33 cellular contexts compared by ENCODE assay signal in the genomic region with DNA sequence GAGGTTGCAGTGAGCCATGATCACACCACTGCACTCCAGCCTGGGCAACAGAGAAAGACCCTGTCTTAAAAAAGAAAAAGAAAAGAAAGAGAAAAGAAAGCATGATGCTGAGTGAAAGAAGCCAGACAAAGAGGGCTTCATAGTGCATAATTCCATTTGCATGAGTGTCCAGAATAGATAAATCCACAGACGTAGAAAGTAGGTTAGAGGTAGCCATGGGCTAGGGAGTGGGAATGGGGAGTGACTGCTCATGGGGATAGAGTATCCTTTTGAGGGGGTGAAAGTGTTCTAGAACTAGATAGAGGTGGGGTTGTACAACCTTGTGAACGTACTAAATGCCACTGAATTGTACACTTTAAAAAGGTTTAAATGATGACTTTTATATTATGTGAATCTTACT. TPM values are rescaled to one million over a fixed set of nuclear protein-coding genes. Genes with fewer than 3 reads are reported as not detected.
"Had no signal": no experiment of that assay in that cellular context is flagged by ENCODE, and none has a peak within 500 bp of the region (broad histone marks: within the 10 kb centered on the region; RNA-seq: fewer than 3 reads in every experiment).

No MANE protein-coding gene starts in this region.

- ATAC-seq: effector memory CD8-positive, alpha-beta T cell; esophagus mucosa; gastrocnemius medialis; left lobe of liver; naive thymus-derived CD8-positive, alpha-beta T cell; psoas muscle; right cardiac atrium; stimulated activated memory B cell treated with anti-CD40 and anti-IgM and Interleukin-4, amounts not matched to agents 10 μg/mL and 1 μg/mL and 100 μg/mL, for 72 hours; stimulated activated naive CD8-positive, alpha-beta T cell treated with anti-CD3 and anti-CD28 coated beads, Interleukin-15, Interleukin-2, amounts not matched to agents 100 U/mL and 50 U/mL, for 24 hours; upper lobe of right lung had no signal

- DNase-seq: cortex of kidney; effector memory CD8-positive, alpha-beta T cell; foreskin fibroblast; gastrocnemius medialis; head of caudate nucleus; kidney; mesenchymal stem cell; midbrain; naive thymus-derived CD8-positive, alpha-beta T cell; occipital lobe; ovary; psoas muscle; right cardiac atrium; sigmoid colon; spleen; stimulated activated CD4-positive, alpha-beta T cell treated with anti-CD3 and anti-CD28 coated beads, Interleukin-4, amount 100 ng/mL, for 4 hours; stimulated activated naive CD8-positive, alpha-beta T cell treated with anti-CD3 and anti-CD28 coated beads, Interleukin-15, Interleukin-2, amounts not matched to agents 100 U/mL and 50 U/mL, for 24 hours; substantia nigra; testis; tibial artery; upper lobe of right lung; uterus had no signal

- H3K9me3 Mint-ChIP-seq: effector memory CD8-positive, alpha-beta T cell; naive thymus-derived CD8-positive, alpha-beta T cell had no signal

- H3K27me3 ChIP-seq: gastrocnemius medialis, ovary, testis, uterus had no signal

- H3K36me3 Mint-ChIP-seq: naive thymus-derived CD8-positive, alpha-beta T cell; stimulated activated memory B cell treated with anti-CD40 and anti-IgM and Interleukin-4, amounts not matched to agents 10 μg/mL and 1 μg/mL and 100 μg/mL, for 72 hours had no signal

- H3K4me1 ChIP-seq: gastrocnemius medialis, psoas muscle, sigmoid colon, spleen, testis, tibial artery, upper lobe of right lung, uterus had no signal

- H3K27ac Mint-ChIP-seq: effector memory CD8-positive, alpha-beta T cell; naive thymus-derived CD8-positive, alpha-beta T cell; stimulated activated memory B cell treated with anti-CD40 and anti-IgM and Interleukin-4, amounts not matched to agents 10 μg/mL and 1 μg/mL and 100 μg/mL, for 72 hours had no signal

- H3K4me1 Mint-ChIP-seq: naive thymus-derived CD8-positive, alpha-beta T cell; stimulated activated memory B cell treated with anti-CD40 and anti-IgM and Interleukin-4, amounts not matched to agents 10 μg/mL and 1 μg/mL and 100 μg/mL, for 72 hours had no signal

- H3K9me3 ChIP-seq: gastrocnemius medialis, ovary, psoas muscle, sigmoid colon, spleen, testis, tibial artery, upper lobe of right lung, uterus had no signal

- H3K36me3 ChIP-seq: gastrocnemius medialis, ovary, sigmoid colon, spleen, tibial artery, upper lobe of right lung, uterus had no signal

- H3K4me3 Mint-ChIP-seq: effector memory CD8-positive, alpha-beta T cell; naive thymus-derived CD8-positive, alpha-beta T cell; stimulated activated memory B cell treated with anti-CD40 and anti-IgM and Interleukin-4, amounts not matched to agents 10 μg/mL and 1 μg/mL and 100 μg/mL, for 72 hours had no signal

- H3K4me3 ChIP-seq: gastrocnemius medialis, lung, ovary, psoas muscle, sigmoid colon, spleen, testis, tibial artery, upper lobe of right lung, uterus had no signal

- H3K27ac ChIP-seq: gastrocnemius medialis, ovary, psoas muscle, sigmoid colon, spleen, testis, tibial artery, upper lobe of right lung, uterus had no signal

RNA-seq across cellular contexts. Expression of a gene that starts 7.6 kb away (rescaled TPM):
- total RNA-seq: dermis microvascular lymphatic vessel endothelial cell; esophagus mucosa; gastrocnemius medialis; glomerular endothelial cell; kidney; left lobe of liver; liver; lung; myocyte; naive thymus-derived CD8-positive, alpha-beta T cell; occipital lobe; ovary; psoas muscle; renal cortical epithelial cell; right cardiac atrium; sigmoid colon; skeletal muscle tissue; spleen; testis; upper lobe of right lung; uterus had no signal
- polyA plus RNA-seq: liver; lung; naive thymus-derived CD8-positive, alpha-beta T cell; neural cell; ovary; psoas muscle; right cardiac atrium; sigmoid colon had no signal

RNA-seq across cellular contexts. Expression of a gene that starts 25.1 kb away (rescaled TPM):
- total RNA-seq: dermis microvascular lymphatic vessel endothelial cell; gastrocnemius medialis; glomerular endothelial cell; left lobe of liver; liver; lung; myocyte; naive thymus-derived CD8-positive, alpha-beta T cell; occipital lobe; ovary; psoas muscle; renal cortical epithelial cell; right cardiac atrium; sigmoid colon; skeletal muscle tissue; spleen; upper lobe of right lung; uterus had no signal
- polyA plus RNA-seq: liver; lung; naive thymus-derived CD8-positive, alpha-beta T cell; neural cell; ovary; psoas muscle; right cardiac atrium; sigmoid colon; spleen had no signal

RNA-seq across cellular contexts. Expression of a gene that starts 32.8 kb away (rescaled TPM):
- polyA plus RNA-seq: neural cell had no signal
